In genomic region chr3:24428470-24428869, GRCh38 we compare ENCODE assay signal across 13 cellular contexts.
"Had no signal": no experiment of that assay in that cellular context is flagged by ENCODE, and none has a peak within 500 bp of the region (broad histone marks: within the 10 kb centered on the region; RNA-seq: fewer than 3 reads in every experiment).

No MANE protein-coding gene starts in this region.

- H3K27ac ChIP-seq: body of pancreas, foreskin keratinocyte, neutrophil, pancreas, sigmoid colon, upper lobe of right lung had no signal

- H3K9me3 ChIP-seq: body of pancreas, neutrophil, pancreas, sigmoid colon, upper lobe of right lung had no signal

- DNase-seq: activated CD4-positive, alpha-beta T cell treated with anti-CD3 and anti-CD28 coated beads, Interleukin-2, amount 10 ng/mL, durations not matched to agents 7 days and 5 days; activated CD8-positive, alpha-beta T cell treated with anti-CD3 and anti-CD28 coated beads, Interleukin-2, amount 10 ng/mL, durations not matched to agents 7 days and 5 days; activated naive CD4-positive, alpha-beta T cell treated with anti-CD3 and anti-CD28 coated beads for 36 hours; activated T-cell treated with anti-CD3 and anti-CD28 coated beads, Interleukin-2, amount 50 U/mL, for 4 hours; body of pancreas; foreskin keratinocyte; natural killer cell; pancreas; sigmoid colon; stimulated activated CD4-positive, alpha-beta T cell treated with anti-CD3 and anti-CD28 coated beads, Interleukin-4, amount 100 ng/mL, for 4 hours; T1000; upper lobe of right lung had no signal

- H3K36me3 ChIP-seq: neutrophil, pancreas, sigmoid colon, upper lobe of right lung had no signal

- H3K27me3 ChIP-seq: body of pancreas, foreskin keratinocyte, neutrophil, pancreas, sigmoid colon, upper lobe of right lung had no signal

- H3K4me3 ChIP-seq: body of pancreas, pancreas, sigmoid colon, upper lobe of right lung had no signal

- H3K4me1 ChIP-seq: foreskin keratinocyte, upper lobe of right lung had no signal
